In genomic region chr7:148940702-148941597, GRCh38 we compare ENCODE assay signal across 1 cellular context.
TF ChIP-seq lines count a peak whose summit lies in the region.

No MANE protein-coding gene starts in this region.

TF ChIP-seq in K562, 482 proteins besides CTCF, POLR2A, EP300 and RAD21 (continued from another document and continues in another):
- TF ChIP-seq ZNF318 (IDR thresholded peaks at IDR 0.05; ENCODE audit: borderline replicate concordance in 1 of 2, low read depth in 1 of 2): no peak
- peak; percentile 68 for TF ChIP-seq CBFA2T2 (conservative IDR thresholded peaks at IDR 0.05)
- peak; percentile 84 for TF ChIP-seq MXD1 (CRISPR knock-in tag; IDR thresholded peaks at IDR 0.05; ENCODE audit: borderline replicate concordance, poor library complexity, severe bottlenecking)
- no peak; the same call in 1 of the 2 replicates for TF ChIP-seq IRF2 (CRISPR knock-in tag; IDR thresholded peaks at IDR 0.05)
- TF ChIP-seq ZNF507 (tag; conservative IDR thresholded peaks at IDR 0.05): no peak
- TF ChIP-seq RCOR1 (IDR thresholded peaks at IDR 0.05; ENCODE audit: borderline replicate concordance in 1 of 2, low read depth in 2 of 2, low read length in 2 of 2): peak in 1 of 2 experiments; percentile 26; a peak in 2 of 4 replicates
- TF ChIP-seq ZNF398 (CRISPR knock-in tag; IDR thresholded peaks at IDR 0.05): no peak
- TF ChIP-seq MXI1 (IDR thresholded peaks at IDR 0.05; ENCODE audit: low read depth, low read length): peak; percentile 84
- peak; percentile 88 for TF ChIP-seq FOXJ2 (tag; IDR thresholded peaks at IDR 0.05)
- no peak for TF ChIP-seq HNRNPK (IDR thresholded peaks at IDR 0.05; ENCODE audit: low read depth, low read length, poor library complexity, severe bottlenecking)
- no peak for TF ChIP-seq TSC22D4 (tag; IDR thresholded peaks at IDR 0.05)
- no peak for TF ChIP-seq MTF1 (CRISPR knock-in tag; IDR thresholded peaks at IDR 0.05; ENCODE audit: borderline replicate concordance)
- peak; percentile 71 for TF ChIP-seq TAF9B (IDR thresholded peaks at IDR 0.05; ENCODE audit: partially characterized antibody)
- TF ChIP-seq BRD4 (IDR thresholded peaks at IDR 0.05): peak; percentile 92
- no peak for TF ChIP-seq RBM25 (IDR thresholded peaks at IDR 0.05; ENCODE audit: low read depth, low read length, severe bottlenecking)
- TF ChIP-seq MCM3 (IDR thresholded peaks at IDR 0.05): no peak
- TF ChIP-seq TRIM28 (IDR thresholded peaks at IDR 0.05): peak; percentile 67; the same call in 1 of the 2 replicates
- TF ChIP-seq SRSF9 (IDR thresholded peaks at IDR 0.05; ENCODE audit: borderline replicate concordance, low read depth, low read length): no peak
- TF ChIP-seq KLF6 (CRISPR knock-in tag; IDR thresholded peaks at IDR 0.05; ENCODE audit: borderline replicate concordance): no peak
- TF ChIP-seq AFF4 (CRISPR knock-in tag; IDR thresholded peaks at IDR 0.05): 0 out of 2 replicates have a peak, but pooled peaks have one; percentile 63
- no peak for TF ChIP-seq KLF16 (IDR thresholded peaks at IDR 0.05)
- no peak for TF ChIP-seq ZFP1 (CRISPR knock-in tag; IDR thresholded peaks at IDR 0.05)
- no peak for TF ChIP-seq ZZZ3 (IDR thresholded peaks at IDR 0.05)
- TF ChIP-seq KLF13 (tag; IDR thresholded peaks at IDR 0.05; ENCODE audit: borderline replicate concordance, low read depth): no peak
- TF ChIP-seq L3MBTL2 (IDR thresholded peaks at IDR 0.05): peak; percentile 96
- TF ChIP-seq HMGXB4 (CRISPR knock-in tag; IDR thresholded peaks at IDR 0.05): peak; percentile 95
- peak; percentile 87 for TF ChIP-seq ATF7 (IDR thresholded peaks at IDR 0.05)
- no peak for TF ChIP-seq ZNF778 (CRISPR knock-in tag; IDR thresholded peaks at IDR 0.05)
- no peak for TF ChIP-seq HIVEP1 (CRISPR knock-in tag; IDR thresholded peaks at IDR 0.05)
- no peak for TF ChIP-seq ZNF445 (CRISPR knock-in tag; IDR thresholded peaks at IDR 0.05; ENCODE audit: low read depth)
- peak; percentile 91 for TF ChIP-seq CTBP1 (IDR thresholded peaks at IDR 0.05; ENCODE audit: borderline replicate concordance)
- peak; percentile 61 for TF ChIP-seq HDAC3 (IDR thresholded peaks at IDR 0.05; ENCODE audit: borderline replicate concordance, partially characterized antibody)
- TF ChIP-seq ZNF512 (tag; IDR thresholded peaks at IDR 0.05): no peak
- TF ChIP-seq ZNF324 (CRISPR knock-in tag; IDR thresholded peaks at IDR 0.05): no peak
- no peak for TF ChIP-seq ZNF449 (CRISPR knock-in tag; IDR thresholded peaks at IDR 0.05)
- TF ChIP-seq HNRNPL (IDR thresholded peaks at IDR 0.05; ENCODE audit: low read depth, low read length): peak; percentile 71
- TF ChIP-seq DDX20 (tag; IDR thresholded peaks at IDR 0.05; ENCODE audit: low read depth): no peak
- no peak for TF ChIP-seq ZNF23 (CRISPR knock-in tag; IDR thresholded peaks at IDR 0.05)
- TF ChIP-seq ARID3A (IDR thresholded peaks at IDR 0.05; ENCODE audit: borderline replicate concordance, low read depth, low read length): peak; percentile 97
- TF ChIP-seq SRSF7 (optimal IDR thresholded peaks at IDR 0.05; ENCODE audit: low read depth, low read length): no peak
- TF ChIP-seq IFI16 (CRISPR knock-in tag; IDR thresholded peaks at IDR 0.05): no peak
- no peak for TF ChIP-seq SAFB2 (IDR thresholded peaks at IDR 0.05; ENCODE audit: borderline replicate concordance, low read depth, low read length, severe bottlenecking)
- TF ChIP-seq ZNF347 (CRISPR knock-in tag; IDR thresholded peaks at IDR 0.05; ENCODE audit: low read depth): no peak
